Comparison of ENCODE assay signal across 1 cellular context in the genomic region with DNA sequence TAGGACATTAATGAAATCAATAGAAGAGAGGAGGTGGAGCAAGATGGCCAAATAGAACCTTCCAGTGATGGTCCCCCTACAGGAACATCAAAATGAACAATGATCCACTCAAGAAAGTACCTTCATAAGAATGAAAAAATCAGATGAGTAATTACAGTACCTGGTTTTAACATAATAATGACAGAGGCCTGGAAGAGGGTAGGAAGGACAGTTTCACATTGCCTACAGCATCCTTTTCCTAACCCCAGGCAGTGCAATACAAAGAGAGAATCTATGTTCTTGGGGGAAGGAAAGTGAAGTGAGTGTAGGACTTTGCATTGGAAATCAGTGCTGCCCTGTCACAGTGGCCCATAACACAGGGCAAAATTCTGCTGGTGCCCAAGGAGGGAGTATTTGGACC.
TF ChIP-seq lines count a peak whose summit lies in the region.

No MANE protein-coding gene starts in this region.

TF ChIP-seq in IMR-90, 13 proteins besides CTCF, POLR2A, EP300 and RAD21:
- TF ChIP-seq, protein P1, sequence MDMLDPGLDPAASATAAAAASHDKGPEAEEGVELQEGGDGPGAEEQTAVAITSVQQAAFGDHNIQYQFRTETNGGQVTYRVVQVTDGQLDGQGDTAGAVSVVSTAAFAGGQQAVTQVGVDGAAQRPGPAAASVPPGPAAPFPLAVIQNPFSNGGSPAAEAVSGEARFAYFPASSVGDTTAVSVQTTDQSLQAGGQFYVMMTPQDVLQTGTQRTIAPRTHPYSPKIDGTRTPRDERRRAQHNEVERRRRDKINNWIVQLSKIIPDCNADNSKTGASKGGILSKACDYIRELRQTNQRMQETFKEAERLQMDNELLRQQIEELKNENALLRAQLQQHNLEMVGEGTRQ (IDR thresholded peaks at IDR 0.05; ENCODE audit: low read depth, low read length), result no peak
- no peak for TF ChIP-seq CHD1 (IDR thresholded peaks at IDR 0.05; ENCODE audit: low read depth, low read length)
- no peak for TF ChIP-seq BHLHE40 (IDR thresholded peaks at IDR 0.05; ENCODE audit: low read depth, low read length)
